In genomic region chr9:129164246-129164930, GRCh38 we compare ENCODE assay signal across 9 cellular contexts. TPM values are rescaled to one million over a fixed set of nuclear protein-coding genes. Genes with fewer than 3 reads are reported as not detected.
DNase-seq lines count a peak whose midpoint lies in the region; ATAC-seq and TF ChIP-seq lines count a peak whose summit lies in the region.
"Had no signal": no experiment of that assay in that cellular context is flagged by ENCODE, and none has a peak within 500 bp of the region (broad histone marks: within the 10 kb centered on the region; RNA-seq: fewer than 3 reads in every experiment).

No MANE protein-coding gene starts in this region.

- no peak overlapping the region for H3K4me3 Mint-ChIP-seq in nephron

- H3K27me3 Mint-ChIP-seq in nephron (ENCODE audit: low read depth) = no peaks in the 10 kb centered on the region

- peak; percentile 75 for ATAC-seq in Right ventricle myocardium inferior
- ATAC-seq in GM21360 (IDR thresholded peaks at IDR 0.05; ENCODE audit: unreplicated experiment) = no peak
- ATAC-seq in GM18498 (IDR thresholded peaks at IDR 0.05; ENCODE audit: unreplicated experiment) = no peak
- ATAC-seq in GM21367 (IDR thresholded peaks at IDR 0.05; ENCODE audit: unreplicated experiment) = no peak

- no peak for TF ChIP-seq CTCF in nephron (IDR thresholded peaks at IDR 0.05; ENCODE audit: unreplicated experiment in 3 of 3)

- DNase-seq in Right ventricle myocardium inferior (ENCODE audit: missing footprints) = no peak
- no peak for DNase-seq in cardiac septum (ENCODE audit: low spot score)
- DNase-seq in fibroblast of peridontal ligament (ENCODE audit: extremely low read depth) = peak; percentile 23
- no peak for DNase-seq in NCI-H2107 (lab: John Stamatoyannopoulos, UW)
- DNase-seq: NCI-H2081 had no signal

- intact Hi-C loops in Right ventricle myocardium inferior (cut with DNase I) (no loop called here), cardiac septum (cut with DNase I) (no loop called here)

- H3K4me1 Mint-ChIP-seq in nephron = peaks cover 29% of the 10 kb centered on the region

- H3K9me3 Mint-ChIP-seq in nephron = peaks cover 3% of the 10 kb centered on the region

- peaks cover 4% of the 10 kb centered on the region for H3K36me3 Mint-ChIP-seq in nephron (ENCODE audit: low read depth)

- peak overlapping the region; percentile 69 to 98 (median 97) for H3K27ac Mint-ChIP-seq in nephron

RNA-seq across cellular contexts. Expression of gene IER5L, which starts 13.7 kb away (rescaled TPM):
- total RNA-seq in Right ventricle myocardium inferior (4.6 TPM), cardiac septum (12.6 TPM)

RNA-seq across cellular contexts. Expression of gene PTPA, which starts 53.2 kb away (rescaled TPM):
- total RNA-seq in Right ventricle myocardium inferior (194 TPM), cardiac septum (204 TPM)

RNA-seq across cellular contexts. Expression of gene CRAT, which starts 53.8 kb away (rescaled TPM):
- 85.5 TPM for total RNA-seq in Right ventricle myocardium inferior
- 68.1 TPM for total RNA-seq in cardiac septum
